1 cellular context compared by ENCODE assay signal in the genomic region with DNA sequence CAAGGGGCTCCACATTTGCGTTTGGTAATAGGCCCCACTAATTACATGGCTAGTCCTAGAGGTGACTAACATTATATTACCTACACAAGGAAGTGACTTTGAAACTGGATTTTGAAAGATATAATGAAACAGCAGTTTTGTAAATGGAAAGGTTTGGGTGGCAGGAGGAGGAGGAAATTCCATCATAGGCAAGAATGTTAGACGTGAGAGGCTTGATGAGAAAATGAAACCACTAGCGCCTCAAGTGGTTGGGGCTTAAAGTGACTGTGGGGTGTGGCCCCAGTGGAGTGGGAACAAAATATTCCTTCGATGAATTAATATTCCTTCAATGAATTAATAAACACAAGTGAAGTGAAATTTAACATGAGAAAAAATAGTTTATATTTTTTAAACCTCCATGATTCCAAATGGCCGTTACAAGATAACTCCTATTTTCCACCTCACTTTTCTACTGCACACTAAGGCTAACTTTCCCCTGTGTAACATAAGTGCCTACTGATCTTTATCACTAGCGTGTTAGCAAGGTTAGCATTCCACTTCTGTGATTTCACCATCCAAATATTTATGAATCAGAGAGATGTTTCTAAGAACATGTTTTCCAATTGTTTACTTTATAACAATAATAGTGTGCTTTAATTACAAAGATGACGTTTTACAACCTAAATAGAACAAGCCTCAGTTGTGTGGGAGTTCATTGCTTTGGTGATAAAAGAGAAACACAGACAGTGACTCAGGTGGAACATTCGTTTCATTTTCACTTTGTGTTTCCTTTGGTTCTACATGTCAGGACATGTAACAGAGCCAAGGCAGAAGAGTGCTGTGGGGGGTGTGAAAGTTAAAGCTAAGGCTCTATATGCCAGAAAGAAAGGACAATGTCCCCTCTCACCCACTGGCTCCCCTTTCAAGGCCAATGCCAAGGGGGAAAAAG.
TF ChIP-seq lines count a peak whose summit lies in the region.

No MANE protein-coding gene starts in this region.

TF ChIP-seq in A549, 52 proteins besides CTCF, POLR2A, EP300 and RAD21 (continued from another document):
- TF ChIP-seq, protein P1, sequence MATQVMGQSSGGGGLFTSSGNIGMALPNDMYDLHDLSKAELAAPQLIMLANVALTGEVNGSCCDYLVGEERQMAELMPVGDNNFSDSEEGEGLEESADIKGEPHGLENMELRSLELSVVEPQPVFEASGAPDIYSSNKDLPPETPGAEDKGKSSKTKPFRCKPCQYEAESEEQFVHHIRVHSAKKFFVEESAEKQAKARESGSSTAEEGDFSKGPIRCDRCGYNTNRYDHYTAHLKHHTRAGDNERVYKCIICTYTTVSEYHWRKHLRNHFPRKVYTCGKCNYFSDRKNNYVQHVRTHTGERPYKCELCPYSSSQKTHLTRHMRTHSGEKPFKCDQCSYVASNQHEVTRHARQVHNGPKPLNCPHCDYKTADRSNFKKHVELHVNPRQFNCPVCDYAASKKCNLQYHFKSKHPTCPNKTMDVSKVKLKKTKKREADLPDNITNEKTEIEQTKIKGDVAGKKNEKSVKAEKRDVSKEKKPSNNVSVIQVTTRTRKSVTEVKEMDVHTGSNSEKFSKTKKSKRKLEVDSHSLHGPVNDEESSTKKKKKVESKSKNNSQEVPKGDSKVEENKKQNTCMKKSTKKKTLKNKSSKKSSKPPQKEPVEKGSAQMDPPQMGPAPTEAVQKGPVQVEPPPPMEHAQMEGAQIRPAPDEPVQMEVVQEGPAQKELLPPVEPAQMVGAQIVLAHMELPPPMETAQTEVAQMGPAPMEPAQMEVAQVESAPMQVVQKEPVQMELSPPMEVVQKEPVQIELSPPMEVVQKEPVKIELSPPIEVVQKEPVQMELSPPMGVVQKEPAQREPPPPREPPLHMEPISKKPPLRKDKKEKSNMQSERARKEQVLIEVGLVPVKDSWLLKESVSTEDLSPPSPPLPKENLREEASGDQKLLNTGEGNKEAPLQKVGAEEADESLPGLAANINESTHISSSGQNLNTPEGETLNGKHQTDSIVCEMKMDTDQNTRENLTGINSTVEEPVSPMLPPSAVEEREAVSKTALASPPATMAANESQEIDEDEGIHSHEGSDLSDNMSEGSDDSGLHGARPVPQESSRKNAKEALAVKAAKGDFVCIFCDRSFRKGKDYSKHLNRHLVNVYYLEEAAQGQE (IDR thresholded peaks at IDR 0.05): no peak
- TF ChIP-seq ESRRA (IDR thresholded peaks at IDR 0.05; ENCODE audit: borderline replicate concordance, low read length) (no peak), PHF8 (IDR thresholded peaks at IDR 0.05; ENCODE audit: borderline replicate concordance, low read depth) (no peak), JUN (IDR thresholded peaks at IDR 0.05) (peak; percentile 55 to 83; a peak in 3 of 5 replicates), HOXB13 (CRISPR knock-in tag; IDR thresholded peaks at IDR 0.05; ENCODE audit: low read depth) (no peak), FOSL2 (IDR thresholded peaks at IDR 0.05) (peak; percentile 79), FOSL2 (CRISPR knock-in tag; IDR thresholded peaks at IDR 0.05) (peak; percentile 96), FOXS1 (CRISPR knock-in tag; IDR thresholded peaks at IDR 0.05) (peak; percentile 86; the same call in 1 of the 2 replicates), FOSB (CRISPR knock-in tag; IDR thresholded peaks at IDR 0.05) (no peak), HEYL (CRISPR knock-in tag; IDR thresholded peaks at IDR 0.05) (no peak), RFX5 (IDR thresholded peaks at IDR 0.05) (no peak), RARB (CRISPR knock-in tag; IDR thresholded peaks at IDR 0.05) (no peak), ZC3H11A (IDR thresholded peaks at IDR 0.05) (no peak), ZSCAN20 (CRISPR knock-in tag; IDR thresholded peaks at IDR 0.05) (0 out of 2 replicates have a peak, but pooled peaks have one; percentile 8), CBX2 (IDR thresholded peaks at IDR 0.05; ENCODE audit: borderline replicate concordance, low read depth) (no peak), GATA3 (IDR thresholded peaks at IDR 0.05; ENCODE audit: borderline replicate concordance) (peak; percentile 97), BHLHE40 (IDR thresholded peaks at IDR 0.05; ENCODE audit: low read depth, low read length) (no peak), CHD2 (IDR thresholded peaks at IDR 0.05; ENCODE audit: low read length, partially characterized antibody) (no peak), RCOR1 (IDR thresholded peaks at IDR 0.05; ENCODE audit: low read depth, low read length) (no peak), KDM5A (IDR thresholded peaks at IDR 0.05) (no peak), TFCP2L1 (CRISPR knock-in tag; IDR thresholded peaks at IDR 0.05) (no peak), CHD4 (IDR thresholded peaks at IDR 0.05; ENCODE audit: borderline replicate concordance) (no peak), MYC (IDR thresholded peaks at IDR 0.05; ENCODE audit: borderline replicate concordance, low read length) (no peak), CBX8 (IDR thresholded peaks at IDR 0.05) (no peak), ZNF302 (CRISPR knock-in tag; IDR thresholded peaks at IDR 0.05) (no peak), MAFK (IDR thresholded peaks at IDR 0.05; ENCODE audit: partially characterized antibody) (peak; percentile 60), NPAS2 (CRISPR knock-in tag; IDR thresholded peaks at IDR 0.05; ENCODE audit: borderline replicate concordance) (no peak), SMC3 (IDR thresholded peaks at IDR 0.05) (peak; percentile 35; the same call in 1 of the 3 replicates), HOXA7 (CRISPR knock-in tag; IDR thresholded peaks at IDR 0.05) (no peak), CEBPB (IDR thresholded peaks at IDR 0.05) (peak in 1 of 2 experiments; percentile 45; a peak in 1 of 4 replicates), JUNB (IDR thresholded peaks at IDR 0.05) (peak; percentile 92), TP53 (CRISPR knock-in tag; IDR thresholded peaks at IDR 0.05) (peak; percentile 92), SREBF2 (IDR thresholded peaks at IDR 0.05) (no peak), EHF (CRISPR knock-in tag; IDR thresholded peaks at IDR 0.05) (no peak), HDAC2 (IDR thresholded peaks at IDR 0.05) (no peak)
- TF ChIP-seq, protein P2, sequence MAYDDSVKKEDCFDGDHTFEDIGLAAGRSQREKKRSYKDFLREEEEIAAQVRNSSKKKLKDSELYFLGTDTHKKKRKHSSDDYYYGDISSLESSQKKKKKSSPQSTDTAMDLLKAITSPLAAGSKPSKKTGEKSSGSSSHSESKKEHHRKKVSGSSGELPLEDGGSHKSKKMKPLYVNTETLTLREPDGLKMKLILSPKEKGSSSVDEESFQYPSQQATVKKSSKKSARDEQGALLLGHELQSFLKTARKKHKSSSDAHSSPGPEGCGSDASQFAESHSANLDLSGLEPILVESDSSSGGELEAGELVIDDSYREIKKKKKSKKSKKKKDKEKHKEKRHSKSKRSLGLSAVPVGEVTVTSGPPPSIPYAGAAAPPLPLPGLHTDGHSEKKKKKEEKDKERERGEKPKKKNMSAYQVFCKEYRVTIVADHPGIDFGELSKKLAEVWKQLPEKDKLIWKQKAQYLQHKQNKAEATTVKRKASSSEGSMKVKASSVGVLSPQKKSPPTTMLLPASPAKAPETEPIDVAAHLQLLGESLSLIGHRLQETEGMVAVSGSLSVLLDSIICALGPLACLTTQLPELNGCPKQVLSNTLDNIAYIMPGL (CRISPR knock-in tag; IDR thresholded peaks at IDR 0.05; ENCODE audit: borderline replicate concordance): no peak
- TF ChIP-seq, protein P3, sequence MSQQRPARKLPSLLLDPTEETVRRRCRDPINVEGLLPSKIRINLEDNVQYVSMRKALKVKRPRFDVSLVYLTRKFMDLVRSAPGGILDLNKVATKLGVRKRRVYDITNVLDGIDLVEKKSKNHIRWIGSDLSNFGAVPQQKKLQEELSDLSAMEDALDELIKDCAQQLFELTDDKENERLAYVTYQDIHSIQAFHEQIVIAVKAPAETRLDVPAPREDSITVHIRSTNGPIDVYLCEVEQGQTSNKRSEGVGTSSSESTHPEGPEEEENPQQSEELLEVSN (IDR thresholded peaks at IDR 0.05; ENCODE audit: borderline replicate concordance, low read depth): no peak
- TF ChIP-seq, protein P4, sequence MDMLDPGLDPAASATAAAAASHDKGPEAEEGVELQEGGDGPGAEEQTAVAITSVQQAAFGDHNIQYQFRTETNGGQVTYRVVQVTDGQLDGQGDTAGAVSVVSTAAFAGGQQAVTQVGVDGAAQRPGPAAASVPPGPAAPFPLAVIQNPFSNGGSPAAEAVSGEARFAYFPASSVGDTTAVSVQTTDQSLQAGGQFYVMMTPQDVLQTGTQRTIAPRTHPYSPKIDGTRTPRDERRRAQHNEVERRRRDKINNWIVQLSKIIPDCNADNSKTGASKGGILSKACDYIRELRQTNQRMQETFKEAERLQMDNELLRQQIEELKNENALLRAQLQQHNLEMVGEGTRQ (IDR thresholded peaks at IDR 0.05): no peak
- TF ChIP-seq, protein P5, sequence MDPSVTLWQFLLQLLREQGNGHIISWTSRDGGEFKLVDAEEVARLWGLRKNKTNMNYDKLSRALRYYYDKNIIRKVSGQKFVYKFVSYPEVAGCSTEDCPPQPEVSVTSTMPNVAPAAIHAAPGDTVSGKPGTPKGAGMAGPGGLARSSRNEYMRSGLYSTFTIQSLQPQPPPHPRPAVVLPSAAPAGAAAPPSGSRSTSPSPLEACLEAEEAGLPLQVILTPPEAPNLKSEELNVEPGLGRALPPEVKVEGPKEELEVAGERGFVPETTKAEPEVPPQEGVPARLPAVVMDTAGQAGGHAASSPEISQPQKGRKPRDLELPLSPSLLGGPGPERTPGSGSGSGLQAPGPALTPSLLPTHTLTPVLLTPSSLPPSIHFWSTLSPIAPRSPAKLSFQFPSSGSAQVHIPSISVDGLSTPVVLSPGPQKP (IDR thresholded peaks at IDR 0.05; ENCODE audit: low read depth, low read length): no peak
- TF ChIP-seq, protein P6, sequence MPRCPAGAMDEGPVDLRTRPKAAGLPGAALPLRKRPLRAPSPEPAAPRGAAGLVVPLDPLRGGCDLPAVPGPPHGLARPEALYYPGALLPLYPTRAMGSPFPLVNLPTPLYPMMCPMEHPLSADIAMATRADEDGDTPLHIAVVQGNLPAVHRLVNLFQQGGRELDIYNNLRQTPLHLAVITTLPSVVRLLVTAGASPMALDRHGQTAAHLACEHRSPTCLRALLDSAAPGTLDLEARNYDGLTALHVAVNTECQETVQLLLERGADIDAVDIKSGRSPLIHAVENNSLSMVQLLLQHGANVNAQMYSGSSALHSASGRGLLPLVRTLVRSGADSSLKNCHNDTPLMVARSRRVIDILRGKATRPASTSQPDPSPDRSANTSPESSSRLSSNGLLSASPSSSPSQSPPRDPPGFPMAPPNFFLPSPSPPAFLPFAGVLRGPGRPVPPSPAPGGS (IDR thresholded peaks at IDR 0.05): peak; percentile 9; the same call in 1 of the 3 replicates
- TF ChIP-seq, protein P7, sequence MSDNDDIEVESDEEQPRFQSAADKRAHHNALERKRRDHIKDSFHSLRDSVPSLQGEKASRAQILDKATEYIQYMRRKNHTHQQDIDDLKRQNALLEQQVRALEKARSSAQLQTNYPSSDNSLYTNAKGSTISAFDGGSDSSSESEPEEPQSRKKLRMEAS (IDR thresholded peaks at IDR 0.05): peak; percentile 48
- TF ChIP-seq, protein P8, sequence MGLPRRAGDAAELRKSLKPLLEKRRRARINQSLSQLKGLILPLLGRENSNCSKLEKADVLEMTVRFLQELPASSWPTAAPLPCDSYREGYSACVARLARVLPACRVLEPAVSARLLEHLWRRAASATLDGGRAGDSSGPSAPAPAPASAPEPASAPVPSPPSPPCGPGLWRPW (IDR thresholded peaks at IDR 0.05): no peak
